ENCODE assay signal across 14 cellular contexts in the genomic region with DNA sequence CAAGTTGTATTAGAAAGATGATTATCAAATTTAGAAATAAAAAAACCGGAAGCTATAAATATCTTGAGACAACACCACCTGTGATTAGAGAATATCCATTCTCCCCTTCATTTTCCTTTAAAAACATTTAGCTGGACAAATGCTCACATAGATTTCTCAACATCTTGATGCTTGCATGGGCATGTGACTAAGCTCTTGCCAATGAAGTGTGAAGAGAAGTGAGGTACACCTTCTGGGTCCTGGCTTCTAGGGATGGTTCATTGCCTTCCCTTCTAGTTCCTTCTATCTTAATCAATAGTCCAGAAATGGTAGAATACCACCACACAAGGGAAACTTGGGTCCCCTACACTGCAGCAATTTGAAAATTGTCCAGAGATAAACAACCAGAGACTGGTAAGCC. TPM values are rescaled to one million over a fixed set of nuclear protein-coding genes. Genes with fewer than 3 reads are reported as not detected.
DNase-seq lines count a peak whose midpoint lies in the region; TF ChIP-seq lines count a peak whose summit lies in the region.
"Had no signal": no experiment of that assay in that cellular context is flagged by ENCODE, and none has a peak within 500 bp of the region (broad histone marks: within the 10 kb centered on the region; RNA-seq: fewer than 3 reads in every experiment).

No MANE protein-coding gene starts in this region.

- intact Hi-C loops in MCF 10A (cut with micrococcal nuclease) (no loop called here), breast epithelium (cut with DNase I; ENCODE audit: low total_unique reads) (no loop called here)

- DNase-seq in MCF 10A (ENCODE audit: unreplicated experiment) (peak; percentile 22), breast epithelium (ENCODE audit: low spot score in 2 of 2) (no peak), amniotic epithelial cell (ENCODE audit: low read depth) (peak; percentile 17), kidney tubule cell (ENCODE audit: low spot score) (peak; percentile 69), medulla oblongata (ENCODE audit: extremely low spot score) (no peak), middle frontal gyrus (ENCODE audit: extremely low spot score, low spot score) (no peak), activated gamma-delta T cell (lab: John Stamatoyannopoulos, UW) (no peak), foreskin melanocyte (no peak)
- DNase-seq: AML-193, NCI-H1092 treated with DMSO at 0.1 percent for 48 hours, NCI-H1694, NCI-H345, NCI-H526 treated with DMSO at 0.1 percent for 48 hours, OCI-M1 had no signal

- no peaks in the 10 kb centered on the region for H3K27me3 ChIP-seq in breast epithelium

- BruUV-seq in MCF 10A (replicated peaks; lab: Mats Ljungman, UMichigan) = no TSS peak

- TF ChIP-seq POLR2A in breast epithelium (IDR thresholded peaks at IDR 0.05) = no peak

- no peaks in the 10 kb centered on the region for H3K4me1 ChIP-seq in breast epithelium

- peaks cover 38% of the 10 kb centered on the region for H3K36me3 Mint-ChIP-seq in MCF 10A (ENCODE audit: insufficient read depth, unreplicated experiment)

- H3K9me3 Mint-ChIP-seq in MCF 10A (ENCODE audit: unreplicated experiment) = no peaks in the 10 kb centered on the region

- H3K27me3 Mint-ChIP-seq in MCF 10A (ENCODE audit: insufficient read depth, unreplicated experiment) = no peaks in the 10 kb centered on the region

- POLR2A ChIA-PET in MCF 10A (lab: Yijun Ruan, JAX) = interaction anchor here (0.9 kb wide), 1 partner anchor 14 kb away, joined by 3 read pairs; no protein-coding TSS in a partner anchor

- no peaks in the 10 kb centered on the region for H3K36me3 ChIP-seq in breast epithelium

- no peak overlapping the region for H3K27ac ChIP-seq in breast epithelium

- H3K4me3 ChIP-seq in breast epithelium = no peak overlapping the region

- no peak overlapping the region for H3K27ac Mint-ChIP-seq in MCF 10A (ENCODE audit: low read depth, unreplicated experiment)

- no peak overlapping the region for H3K4me3 Mint-ChIP-seq in MCF 10A (ENCODE audit: unreplicated experiment)

- no peaks in the 10 kb centered on the region for H3K4me1 Mint-ChIP-seq in MCF 10A (ENCODE audit: insufficient read depth, unreplicated experiment)

- CTCF ChIA-PET in MCF 10A (lab: Yijun Ruan, JAX) = no interaction called here

- no peak for TF ChIP-seq CTCF in MCF 10A (IDR thresholded peaks at IDR 0.05; ENCODE audit: unreplicated experiment)
- TF ChIP-seq CTCF in breast epithelium (IDR thresholded peaks at IDR 0.05) = no peak

- no peaks in the 10 kb centered on the region for H3K9me3 ChIP-seq in breast epithelium

RNA-seq across cellular contexts. Expression of gene WAPL, which starts 41.0 kb away (rescaled TPM):
- total RNA-seq in MCF 10A (2022) = 42.7 and 45.2 TPM in 2 replicates
- total RNA-seq in breast epithelium = 10 to 100 TPM; 39.8 to 65.0 (median 49.5) TPM

Comparison
In these comparisons a context has a peak if more than half of its experiments do, and no peak if none do; other contexts are left out.
1. DNase-seq: peak in MCF 10A (single experiment), amniotic epithelial cell (single experiment) and kidney tubule cell (single experiment); none in breast epithelium (0 of 2), medulla oblongata (single experiment), middle frontal gyrus (single experiment), activated gamma-delta T cell (single experiment) and foreskin melanocyte (single experiment).